15 cellular contexts compared by ENCODE assay signal in the genomic region with DNA sequence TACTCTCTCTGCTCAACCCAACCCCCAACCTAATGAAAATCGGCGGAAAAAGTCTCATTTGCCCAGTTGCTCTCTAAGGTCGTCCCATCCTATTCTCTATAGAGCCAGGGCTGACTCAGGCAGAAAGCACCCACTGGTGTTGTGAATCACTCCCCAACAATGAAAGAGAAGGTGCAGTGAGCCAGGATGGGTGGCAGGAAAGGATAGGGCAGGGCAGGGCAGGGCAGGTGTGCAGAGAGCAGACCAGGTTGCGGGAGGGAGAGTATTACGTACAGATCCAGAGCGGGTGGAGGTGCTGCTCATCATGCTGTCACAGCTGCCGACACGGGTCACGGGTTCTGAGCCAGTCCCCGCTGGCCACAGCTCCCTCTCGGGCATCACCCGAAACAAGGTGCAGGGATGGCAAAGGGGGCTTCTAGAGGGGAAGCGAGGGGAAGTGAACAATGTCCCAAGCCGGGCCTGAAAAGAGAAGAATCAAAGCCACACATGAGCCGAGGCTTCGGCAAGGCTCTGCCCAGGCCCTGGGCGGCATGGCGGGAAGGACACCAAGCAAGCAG. TPM values are rescaled to one million over a fixed set of nuclear protein-coding genes. Genes with fewer than 3 reads are reported as not detected.
DNase-seq lines count a peak whose midpoint lies in the region; ATAC-seq and TF ChIP-seq lines count a peak whose summit lies in the region.
"Had no signal": no experiment of that assay in that cellular context is flagged by ENCODE, and none has a peak within 500 bp of the region (broad histone marks: within the 10 kb centered on the region; RNA-seq: fewer than 3 reads in every experiment).

No MANE protein-coding gene starts in this region.

- H3K27ac ChIP-seq in PC-3 (ENCODE audit: low read length) = peak overlapping the region; percentile 95
- no peak overlapping the region for H3K27ac ChIP-seq in caudate nucleus (ENCODE audit: low read depth, low read length)
- H3K27ac ChIP-seq: BLaER1 treated with 17β-estradiol and CSF1 and Interleukin-3, amounts not matched to agents 10 nM and 100 nM had no signal

- no peaks in the 10 kb centered on the region for H3K9me3 Mint-ChIP-seq in Caco-2 (ENCODE audit: unreplicated experiment)
- no peaks in the 10 kb centered on the region for H3K9me3 Mint-ChIP-seq in nephron
- H3K9me3 Mint-ChIP-seq: activated naive CD8-positive, alpha-beta T cell treated with anti-CD3 and anti-CD28 coated beads, Interleukin-2, amount 10 ng/mL, durations not matched to agents 7 days and 5 days; nephron progenitor cell; stimulated activated naive B cell treated with anti-CD40 and anti-IgM and Interleukin-4, amounts not matched to agents 10 μg/mL and 1 μg/mL and 100 μg/mL, for 72 hours had no signal

- BruUV-seq in Caco-2 (replicated peaks; lab: Mats Ljungman, UMichigan) (no TSS peak), PC-3 (replicated peaks; lab: Mats Ljungman, UMichigan) (no TSS peak)

- peaks cover 41% of the 10 kb centered on the region for H3K36me3 Mint-ChIP-seq in Caco-2 (ENCODE audit: insufficient read depth, unreplicated experiment)
- no peaks in the 10 kb centered on the region for H3K36me3 Mint-ChIP-seq in nephron (ENCODE audit: low read depth)
- H3K36me3 Mint-ChIP-seq: activated naive CD8-positive, alpha-beta T cell treated with anti-CD3 and anti-CD28 coated beads, Interleukin-2, amount 10 ng/mL, durations not matched to agents 7 days and 5 days; stimulated activated naive B cell treated with anti-CD40 and anti-IgM and Interleukin-4, amounts not matched to agents 10 μg/mL and 1 μg/mL and 100 μg/mL, for 72 hours had no signal

- H3K9me3 ChIP-seq in Caco-2 (no peaks in the 10 kb centered on the region), PC-3 (ENCODE audit: low read length) (no peaks in the 10 kb centered on the region)
- H3K9me3 ChIP-seq: BLaER1 treated with 17β-estradiol and CSF1 and Interleukin-3, amounts not matched to agents 10 nM and 100 nM had no signal

- no peaks in the 10 kb centered on the region for H3K9me2 ChIP-seq in PC-3 (replicated peaks; ENCODE audit: low read length)

- H3K4me2 ChIP-seq in PC-3 (ENCODE audit: low read length) = peak overlapping the region; percentile 89
- H3K4me2 ChIP-seq: BLaER1 treated with 17β-estradiol and CSF1 and Interleukin-3, amounts not matched to agents 10 nM and 100 nM had no signal

- TF ChIP-seq CTCF in Caco-2 (IDR thresholded peaks at IDR 0.05; ENCODE audit: insufficient read depth in 1 of 2, low read depth in 1 of 2, low read length in 1 of 2, severe bottlenecking in 1 of 2, unreplicated experiment in 1 of 2) = no peak
- no peak for TF ChIP-seq CTCF in PC-3 (conservative IDR thresholded peaks at IDR 0.05; ENCODE audit: low read depth, low read length)
- no peak for TF ChIP-seq CTCF in epithelial cell of esophagus (IDR thresholded peaks at IDR 0.05; ENCODE audit: insufficient read depth, low read depth, low read length, missing control alignments)
- TF ChIP-seq CTCF in nephron (IDR thresholded peaks at IDR 0.05; ENCODE audit: unreplicated experiment in 3 of 3) = no peak

- ATAC-seq in PC-3 = peak; percentile 73
- ATAC-seq: stimulated activated naive B cell treated with anti-CD40 and anti-IgM and Interleukin-4, amounts not matched to agents 10 μg/mL and 1 μg/mL and 100 μg/mL, for 72 hours had no signal

- H3K36me3 ChIP-seq in Caco-2 (ENCODE audit: control insufficient read depth, insufficient read depth, low read length) = peaks cover 5% of the 10 kb centered on the region; the same call in 1 of the 2 replicates
- H3K36me3 ChIP-seq in PC-3 (ENCODE audit: low read depth, low read length) = peaks cover 32% of the 10 kb centered on the region
- H3K36me3 ChIP-seq: BLaER1 treated with 17β-estradiol and CSF1 and Interleukin-3, amounts not matched to agents 10 nM and 100 nM had no signal

- peak overlapping the region; percentile 63 for H3K27ac Mint-ChIP-seq in Caco-2 (ENCODE audit: unreplicated experiment)
- peak overlapping the region; percentile 80 to 90 (median 81) for H3K27ac Mint-ChIP-seq in nephron
- H3K27ac Mint-ChIP-seq: activated naive CD8-positive, alpha-beta T cell treated with anti-CD3 and anti-CD28 coated beads, Interleukin-2, amount 10 ng/mL, durations not matched to agents 7 days and 5 days; nephron progenitor cell; stimulated activated naive B cell treated with anti-CD40 and anti-IgM and Interleukin-4, amounts not matched to agents 10 μg/mL and 1 μg/mL and 100 μg/mL, for 72 hours had no signal

- H3K27me3 ChIP-seq in Caco-2 (replicated peaks; ENCODE audit: control insufficient read depth, insufficient read depth, low read length) (no peaks in the 10 kb centered on the region), PC-3 (ENCODE audit: low read length) (no peaks in the 10 kb centered on the region)
- H3K27me3 ChIP-seq: BLaER1 treated with 17β-estradiol and CSF1 and Interleukin-3, amounts not matched to agents 10 nM and 100 nM had no signal

- CTCF ChIA-PET in Caco-2 (lab: Charles Lee) = no interaction called here
- CTCF ChIA-PET in PC-3 (lab: Charles Lee) = interaction anchor here (0.6 to 1.6 kb wide), 4 partner anchors 20 to 378 kb away, joined by 3 to 6 read pairs (median 6); no protein-coding TSS in a partner anchor

- H3K27me3 Mint-ChIP-seq in Caco-2 (ENCODE audit: insufficient read depth, unreplicated experiment) (no peaks in the 10 kb centered on the region), nephron (ENCODE audit: low read depth) (peaks cover 24% of the 10 kb centered on the region)

- peaks cover 30% of the 10 kb centered on the region for H3F3A ChIP-seq in PC-3 (ENCODE audit: low read length, unreplicated experiment)

- no peak overlapping the region for H2AFZ ChIP-seq in PC-3 (ENCODE audit: low read length)

- POLR2A ChIA-PET in Caco-2 (lab: Charles Lee) = no interaction called here
- POLR2A ChIA-PET in PC-3 (lab: Charles Lee; ENCODE audit: unreplicated experiment) = interaction anchor here (0.6 to 6.3 kb wide), 6 partner anchors 9 to 26 kb away, joined by 3 to 81 read pairs (median 6); partner anchors contain the start of gene PFKFB2

- DNase-seq in Caco-2 = no peak
- DNase-seq in PC-3 = peak; percentile 100
- DNase-seq in epithelial cell of esophagus (ENCODE audit: low read depth) = peak; percentile 98
- no peak for DNase-seq in posterior vena cava (ENCODE audit: low spot score)
- DNase-seq in activated effector memory CD4-positive, alpha-beta T cell treated with anti-CD3 and anti-CD28 coated beads, Interleukin-2, amount 50 U/mL, for 16 hours = no peak
- no peak for DNase-seq in NCI-H1092 treated with DMSO at 0.1 percent for 48 hours (lab: John Stamatoyannopoulos, UW)
- DNase-seq in caudate nucleus (lab: John Stamatoyannopoulos, UW) = no peak
- DNase-seq: activated naive CD8-positive, alpha-beta T cell treated with anti-CD3 and anti-CD28 coated beads, Interleukin-2, amount 10 ng/mL, durations not matched to agents 7 days and 5 days; hypothalamus; NCI-H1417; nephron progenitor cell; stimulated activated naive B cell treated with anti-CD40 and anti-IgM and Interleukin-4, amounts not matched to agents 10 μg/mL and 1 μg/mL and 100 μg/mL, for 72 hours; T-helper 1 cell had no signal

- peaks cover 57% of the 10 kb centered on the region for H3K4me1 Mint-ChIP-seq in Caco-2 (ENCODE audit: low read depth, unreplicated experiment)
- H3K4me1 Mint-ChIP-seq in nephron = peaks cover 38% of the 10 kb centered on the region

- H3K79me2 ChIP-seq in PC-3 (ENCODE audit: low read length) = peaks cover 86% of the 10 kb centered on the region

- peak overlapping the region; percentile 85 for H3K9ac ChIP-seq in PC-3 (ENCODE audit: low read length)
- H3K9ac ChIP-seq: BLaER1 treated with 17β-estradiol and CSF1 and Interleukin-3, amounts not matched to agents 10 nM and 100 nM had no signal

- intact Hi-C loops in Caco-2 (cut with micrococcal nuclease; ENCODE audit: unreplicated experiment) (no loop called here), PC-3 (cut with micrococcal nuclease) (loop anchor here (1.0 to 10.0 kb wide), 3 partner anchors 9 to 295 kb away; partner anchors contain the start of gene CD55), posterior vena cava (cut with DNase I) (no loop called here)

- H4K20me1 ChIP-seq in PC-3 (ENCODE audit: low read length) = no peaks in the 10 kb centered on the region
- H4K20me1 ChIP-seq: BLaER1 treated with 17β-estradiol and CSF1 and Interleukin-3, amounts not matched to agents 10 nM and 100 nM had no signal

- H3K4me3 Mint-ChIP-seq in Caco-2 (ENCODE audit: unreplicated experiment) (peak overlapping the region; percentile 10), nephron (no peak overlapping the region)
- H3K4me3 Mint-ChIP-seq: activated naive CD8-positive, alpha-beta T cell treated with anti-CD3 and anti-CD28 coated beads, Interleukin-2, amount 10 ng/mL, durations not matched to agents 7 days and 5 days; nephron progenitor cell; stimulated activated naive B cell treated with anti-CD40 and anti-IgM and Interleukin-4, amounts not matched to agents 10 μg/mL and 1 μg/mL and 100 μg/mL, for 72 hours had no signal

- H3K4me1 ChIP-seq in Caco-2 = peaks cover 80% of the 10 kb centered on the region
- H3K4me1 ChIP-seq in PC-3 (ENCODE audit: insufficient read depth, low read length) = peaks cover 98% of the 10 kb centered on the region

- H3K4me3 ChIP-seq in Caco-2 (ENCODE audit: low read depth, low read length) (no peak overlapping the region), PC-3 (ENCODE audit: low read length) (peak overlapping the region; percentile 17; the same call in 1 of the 2 replicates), epithelial cell of esophagus (ENCODE audit: low read length) (peak overlapping the region; percentile 100)
- H3K4me3 ChIP-seq: BLaER1 treated with 17β-estradiol and CSF1 and Interleukin-3, amounts not matched to agents 10 nM and 100 nM had no signal

RNA-seq across cellular contexts. Expression of gene C1orf116, which starts 5.3 kb away (rescaled TPM):
- 8.7 and 10.4 TPM in 2 replicates for total RNA-seq in Caco-2 (2022)
- total RNA-seq in PC-3 (2014; rRNA removed) = 34.9 and 36.2 TPM in 2 replicates
- not detected for total RNA-seq in posterior vena cava
- total RNA-seq: activated naive CD8-positive, alpha-beta T cell treated with anti-CD3 and anti-CD28 coated beads, Interleukin-2, amount 10 ng/mL, durations not matched to agents 7 days and 5 days had no signal

RNA-seq across cellular contexts. Expression of gene YOD1, which starts 23.7 kb away (rescaled TPM):
- 11.8 and 11.9 TPM in 2 replicates for total RNA-seq in Caco-2 (2022)
- 54.0 and 63.9 TPM in 2 replicates for total RNA-seq in PC-3 (2014; rRNA removed)
- 1 to 10 TPM; 6.6 to 7.0 TPM for total RNA-seq in posterior vena cava

RNA-seq across cellular contexts. Expression of gene PFKFB2, which starts 25.8 kb away (rescaled TPM):
- total RNA-seq in Caco-2 (2022) (36.4 and 38.9 TPM in 2 replicates), PC-3 (2014; rRNA removed) (37.5 and 48.6 TPM in 2 replicates), posterior vena cava (10 to 100 TPM; 10.2 to 13.0 TPM)

RNA-seq across cellular contexts. Expression of gene FCAMR, which starts 57.0 kb away (rescaled TPM):
- 0.18 TPM in 1 of 2 replicates, not detected in the other for total RNA-seq in Caco-2 (2022)
- total RNA-seq in PC-3 (2014; rRNA removed) = not detected in 2 replicates
- total RNA-seq in posterior vena cava = not detected

Comparison
In these comparisons a context has a peak if more than half of its experiments do, and no peak if none do; other contexts are left out.
1. DNase-seq: peak in PC-3 (single experiment) and epithelial cell of esophagus (single experiment); none in Caco-2 (0 of 2), posterior vena cava (single experiment), activated effector memory CD4-positive, alpha-beta T cell treated with anti-CD3 and anti-CD28 coated beads, Interleukin-2, amount 50 U/mL, for 16 hours (single experiment), NCI-H1092 treated with DMSO at 0.1 percent for 48 hours (single experiment) and caudate nucleus (0 of 61).